Comparison of ENCODE assay signal across 1 cellular context in genomic region chr6:129954749-129955431, GRCh38.
TF ChIP-seq lines count a peak whose summit lies in the region.

No MANE protein-coding gene starts in this region.

TF ChIP-seq in IMR-90, 13 proteins besides CTCF, POLR2A, EP300 and RAD21:
- TF ChIP-seq MAFK (IDR thresholded peaks at IDR 0.05; ENCODE audit: low read depth, low read length) (no peak), BHLHE40 (IDR thresholded peaks at IDR 0.05; ENCODE audit: low read depth, low read length) (no peak), CEBPB (IDR thresholded peaks at IDR 0.05; ENCODE audit: low read depth, low read length) (no peak), MXI1 (IDR thresholded peaks at IDR 0.05; ENCODE audit: borderline replicate concordance, low read depth, low read length) (no peak), MAZ (IDR thresholded peaks at IDR 0.05; ENCODE audit: borderline replicate concordance, low read depth, low read length) (no peak), RCOR1 (IDR thresholded peaks at IDR 0.05; ENCODE audit: insufficient replicate concordance, low read length) (no peak), FOS (IDR thresholded peaks at IDR 0.05; ENCODE audit: low read depth, low read length) (no peak), SMC3 (IDR thresholded peaks at IDR 0.05; ENCODE audit: low read depth, low read length) (no peak), RFX5 (IDR thresholded peaks at IDR 0.05; ENCODE audit: low read depth, low read length) (no peak), ELK1 (IDR thresholded peaks at IDR 0.05; ENCODE audit: borderline replicate concordance, low read depth, low read length) (no peak), USF2 (IDR thresholded peaks at IDR 0.05; ENCODE audit: low read depth, low read length) (no peak), NFE2L2 (IDR thresholded peaks at IDR 0.05; ENCODE audit: low read depth, low read length) (no peak), CHD1 (IDR thresholded peaks at IDR 0.05; ENCODE audit: low read depth, low read length) (no peak)
